ENCODE assay signal across 1 cellular context in the genomic region with DNA sequence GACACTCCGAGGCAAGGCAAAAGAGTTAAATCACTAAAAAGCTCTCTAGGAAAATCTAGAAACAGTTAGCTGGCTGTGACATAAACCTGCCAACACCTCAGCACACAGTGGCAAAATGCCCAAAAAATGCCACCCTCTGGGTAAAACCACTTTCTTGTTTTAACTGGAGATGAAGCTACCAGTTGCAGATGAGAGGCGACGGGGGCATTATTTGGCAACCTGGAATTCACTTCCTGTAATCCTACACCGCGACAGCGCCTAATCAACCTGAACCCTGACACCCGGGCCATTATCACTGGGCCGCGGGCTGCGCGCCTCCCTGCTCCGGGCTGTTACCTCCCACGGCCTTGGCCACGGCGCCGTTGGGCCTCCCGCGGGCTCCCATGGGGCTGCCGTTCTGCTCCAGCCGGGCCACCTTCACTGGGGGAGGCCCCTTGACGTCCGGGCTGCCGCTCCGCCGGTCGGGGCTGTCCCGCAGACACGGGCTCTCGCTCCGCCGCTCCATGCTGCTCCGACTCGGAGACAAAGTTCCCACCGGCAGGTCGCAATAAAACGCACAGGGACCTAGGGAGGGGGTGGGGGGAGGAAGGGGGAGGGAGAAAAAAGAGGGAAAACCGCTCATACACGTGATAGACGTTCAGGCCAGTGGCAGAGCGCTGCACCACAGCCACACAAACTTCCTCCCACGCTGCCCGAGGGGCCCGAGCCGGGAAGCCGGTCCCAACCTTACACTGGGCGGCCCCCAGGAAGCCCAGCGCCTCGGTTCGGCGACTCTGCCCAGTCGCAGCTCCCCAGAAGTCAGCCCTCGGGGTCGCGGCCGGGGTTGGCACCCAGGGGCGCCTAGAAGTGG.
TF ChIP-seq lines count a peak whose summit lies in the region.

No MANE protein-coding gene starts in this region.

TF ChIP-seq in WTC11, 78 proteins besides CTCF, POLR2A, EP300 and RAD21:
- TF ChIP-seq NFE2L1 (CRISPR knock-in tag; IDR thresholded peaks at IDR 0.05) (0 out of 2 replicates have a peak, but pooled peaks have one; percentile 18), ZNF121 (CRISPR knock-in tag; IDR thresholded peaks at IDR 0.05) (0 out of 2 replicates have a peak, but pooled peaks have one; percentile 25), IRF2 (CRISPR knock-in tag; IDR thresholded peaks at IDR 0.05; ENCODE audit: borderline replicate concordance, low read depth) (no peak), ELF4 (CRISPR knock-in tag; IDR thresholded peaks at IDR 0.05; ENCODE audit: low read depth) (no peak), FOXP1 (CRISPR knock-in tag; IDR thresholded peaks at IDR 0.05; ENCODE audit: borderline replicate concordance) (peak; percentile 20; the same call in 1 of the 2 replicates), FOXK1 (CRISPR knock-in tag; IDR thresholded peaks at IDR 0.05) (0 out of 2 replicates have a peak, but pooled peaks have one; percentile 53), GABPB1 (CRISPR knock-in tag; IDR thresholded peaks at IDR 0.05) (peak; percentile 66), SP1 (CRISPR knock-in tag; conservative IDR thresholded peaks at IDR 0.05) (0 out of 2 replicates have a peak, but pooled peaks have one; percentile 52)
- TF ChIP-seq, protein P1, sequence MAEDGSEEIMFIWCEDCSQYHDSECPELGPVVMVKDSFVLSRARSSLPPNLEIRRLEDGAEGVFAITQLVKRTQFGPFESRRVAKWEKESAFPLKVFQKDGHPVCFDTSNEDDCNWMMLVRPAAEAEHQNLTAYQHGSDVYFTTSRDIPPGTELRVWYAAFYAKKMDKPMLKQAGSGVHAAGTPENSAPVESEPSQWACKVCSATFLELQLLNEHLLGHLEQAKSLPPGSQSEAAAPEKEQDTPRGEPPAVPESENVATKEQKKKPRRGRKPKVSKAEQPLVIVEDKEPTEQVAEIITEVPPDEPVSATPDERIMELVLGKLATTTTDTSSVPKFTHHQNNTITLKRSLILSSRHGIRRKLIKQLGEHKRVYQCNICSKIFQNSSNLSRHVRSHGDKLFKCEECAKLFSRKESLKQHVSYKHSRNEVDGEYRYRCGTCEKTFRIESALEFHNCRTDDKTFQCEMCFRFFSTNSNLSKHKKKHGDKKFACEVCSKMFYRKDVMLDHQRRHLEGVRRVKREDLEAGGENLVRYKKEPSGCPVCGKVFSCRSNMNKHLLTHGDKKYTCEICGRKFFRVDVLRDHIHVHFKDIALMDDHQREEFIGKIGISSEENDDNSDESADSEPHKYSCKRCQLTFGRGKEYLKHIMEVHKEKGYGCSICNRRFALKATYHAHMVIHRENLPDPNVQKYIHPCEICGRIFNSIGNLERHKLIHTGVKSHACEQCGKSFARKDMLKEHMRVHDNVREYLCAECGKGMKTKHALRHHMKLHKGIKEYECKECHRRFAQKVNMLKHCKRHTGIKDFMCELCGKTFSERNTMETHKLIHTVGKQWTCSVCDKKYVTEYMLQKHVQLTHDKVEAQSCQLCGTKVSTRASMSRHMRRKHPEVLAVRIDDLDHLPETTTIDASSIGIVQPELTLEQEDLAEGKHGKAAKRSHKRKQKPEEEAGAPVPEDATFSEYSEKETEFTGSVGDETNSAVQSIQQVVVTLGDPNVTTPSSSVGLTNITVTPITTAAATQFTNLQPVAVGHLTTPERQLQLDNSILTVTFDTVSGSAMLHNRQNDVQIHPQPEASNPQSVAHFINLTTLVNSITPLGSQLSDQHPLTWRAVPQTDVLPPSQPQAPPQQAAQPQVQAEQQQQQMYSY (CRISPR knock-in tag; IDR thresholded peaks at IDR 0.05), result no peak
- TF ChIP-seq, protein P2, sequence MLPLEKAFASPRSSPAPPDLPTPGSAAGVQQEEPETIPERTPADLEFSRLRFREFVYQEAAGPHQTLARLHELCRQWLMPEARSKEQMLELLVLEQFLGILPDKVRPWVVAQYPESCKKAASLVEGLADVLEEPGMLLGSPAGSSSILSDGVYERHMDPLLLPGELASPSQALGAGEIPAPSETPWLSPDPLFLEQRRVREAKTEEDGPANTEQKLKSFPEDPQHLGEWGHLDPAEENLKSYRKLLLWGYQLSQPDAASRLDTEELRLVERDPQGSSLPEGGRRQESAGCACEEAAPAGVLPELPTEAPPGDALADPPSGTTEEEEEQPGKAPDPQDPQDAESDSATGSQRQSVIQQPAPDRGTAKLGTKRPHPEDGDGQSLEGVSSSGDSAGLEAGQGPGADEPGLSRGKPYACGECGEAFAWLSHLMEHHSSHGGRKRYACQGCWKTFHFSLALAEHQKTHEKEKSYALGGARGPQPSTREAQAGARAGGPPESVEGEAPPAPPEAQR (CRISPR knock-in tag; IDR thresholded peaks at IDR 0.05), result no peak
- TF ChIP-seq, protein P3, sequence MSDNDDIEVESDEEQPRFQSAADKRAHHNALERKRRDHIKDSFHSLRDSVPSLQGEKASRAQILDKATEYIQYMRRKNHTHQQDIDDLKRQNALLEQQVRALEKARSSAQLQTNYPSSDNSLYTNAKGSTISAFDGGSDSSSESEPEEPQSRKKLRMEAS (CRISPR knock-in tag; IDR thresholded peaks at IDR 0.05), result 0 out of 2 replicates have a peak, but pooled peaks have one; percentile 40
- TF ChIP-seq, protein P4, sequence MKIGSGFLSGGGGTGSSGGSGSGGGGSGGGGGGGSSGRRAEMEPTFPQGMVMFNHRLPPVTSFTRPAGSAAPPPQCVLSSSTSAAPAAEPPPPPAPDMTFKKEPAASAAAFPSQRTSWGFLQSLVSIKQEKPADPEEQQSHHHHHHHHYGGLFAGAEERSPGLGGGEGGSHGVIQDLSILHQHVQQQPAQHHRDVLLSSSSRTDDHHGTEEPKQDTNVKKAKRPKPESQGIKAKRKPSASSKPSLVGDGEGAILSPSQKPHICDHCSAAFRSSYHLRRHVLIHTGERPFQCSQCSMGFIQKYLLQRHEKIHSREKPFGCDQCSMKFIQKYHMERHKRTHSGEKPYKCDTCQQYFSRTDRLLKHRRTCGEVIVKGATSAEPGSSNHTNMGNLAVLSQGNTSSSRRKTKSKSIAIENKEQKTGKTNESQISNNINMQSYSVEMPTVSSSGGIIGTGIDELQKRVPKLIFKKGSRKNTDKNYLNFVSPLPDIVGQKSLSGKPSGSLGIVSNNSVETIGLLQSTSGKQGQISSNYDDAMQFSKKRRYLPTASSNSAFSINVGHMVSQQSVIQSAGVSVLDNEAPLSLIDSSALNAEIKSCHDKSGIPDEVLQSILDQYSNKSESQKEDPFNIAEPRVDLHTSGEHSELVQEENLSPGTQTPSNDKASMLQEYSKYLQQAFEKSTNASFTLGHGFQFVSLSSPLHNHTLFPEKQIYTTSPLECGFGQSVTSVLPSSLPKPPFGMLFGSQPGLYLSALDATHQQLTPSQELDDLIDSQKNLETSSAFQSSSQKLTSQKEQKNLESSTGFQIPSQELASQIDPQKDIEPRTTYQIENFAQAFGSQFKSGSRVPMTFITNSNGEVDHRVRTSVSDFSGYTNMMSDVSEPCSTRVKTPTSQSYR (CRISPR knock-in tag; IDR thresholded peaks at IDR 0.05), result no peak
- TF ChIP-seq, protein P5, sequence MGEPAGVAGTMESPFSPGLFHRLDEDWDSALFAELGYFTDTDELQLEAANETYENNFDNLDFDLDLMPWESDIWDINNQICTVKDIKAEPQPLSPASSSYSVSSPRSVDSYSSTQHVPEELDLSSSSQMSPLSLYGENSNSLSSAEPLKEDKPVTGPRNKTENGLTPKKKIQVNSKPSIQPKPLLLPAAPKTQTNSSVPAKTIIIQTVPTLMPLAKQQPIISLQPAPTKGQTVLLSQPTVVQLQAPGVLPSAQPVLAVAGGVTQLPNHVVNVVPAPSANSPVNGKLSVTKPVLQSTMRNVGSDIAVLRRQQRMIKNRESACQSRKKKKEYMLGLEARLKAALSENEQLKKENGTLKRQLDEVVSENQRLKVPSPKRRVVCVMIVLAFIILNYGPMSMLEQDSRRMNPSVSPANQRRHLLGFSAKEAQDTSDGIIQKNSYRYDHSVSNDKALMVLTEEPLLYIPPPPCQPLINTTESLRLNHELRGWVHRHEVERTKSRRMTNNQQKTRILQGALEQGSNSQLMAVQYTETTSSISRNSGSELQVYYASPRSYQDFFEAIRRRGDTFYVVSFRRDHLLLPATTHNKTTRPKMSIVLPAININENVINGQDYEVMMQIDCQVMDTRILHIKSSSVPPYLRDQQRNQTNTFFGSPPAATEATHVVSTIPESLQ (CRISPR knock-in tag; IDR thresholded peaks at IDR 0.05), result no peak
- TF ChIP-seq, protein P6, sequence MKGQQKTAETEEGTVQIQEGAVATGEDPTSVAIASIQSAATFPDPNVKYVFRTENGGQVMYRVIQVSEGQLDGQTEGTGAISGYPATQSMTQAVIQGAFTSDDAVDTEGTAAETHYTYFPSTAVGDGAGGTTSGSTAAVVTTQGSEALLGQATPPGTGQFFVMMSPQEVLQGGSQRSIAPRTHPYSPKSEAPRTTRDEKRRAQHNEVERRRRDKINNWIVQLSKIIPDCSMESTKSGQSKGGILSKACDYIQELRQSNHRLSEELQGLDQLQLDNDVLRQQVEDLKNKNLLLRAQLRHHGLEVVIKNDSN (CRISPR knock-in tag; IDR thresholded peaks at IDR 0.05), result peak; percentile 25; the same call in 1 of the 2 replicates
- TF ChIP-seq, protein P7, sequence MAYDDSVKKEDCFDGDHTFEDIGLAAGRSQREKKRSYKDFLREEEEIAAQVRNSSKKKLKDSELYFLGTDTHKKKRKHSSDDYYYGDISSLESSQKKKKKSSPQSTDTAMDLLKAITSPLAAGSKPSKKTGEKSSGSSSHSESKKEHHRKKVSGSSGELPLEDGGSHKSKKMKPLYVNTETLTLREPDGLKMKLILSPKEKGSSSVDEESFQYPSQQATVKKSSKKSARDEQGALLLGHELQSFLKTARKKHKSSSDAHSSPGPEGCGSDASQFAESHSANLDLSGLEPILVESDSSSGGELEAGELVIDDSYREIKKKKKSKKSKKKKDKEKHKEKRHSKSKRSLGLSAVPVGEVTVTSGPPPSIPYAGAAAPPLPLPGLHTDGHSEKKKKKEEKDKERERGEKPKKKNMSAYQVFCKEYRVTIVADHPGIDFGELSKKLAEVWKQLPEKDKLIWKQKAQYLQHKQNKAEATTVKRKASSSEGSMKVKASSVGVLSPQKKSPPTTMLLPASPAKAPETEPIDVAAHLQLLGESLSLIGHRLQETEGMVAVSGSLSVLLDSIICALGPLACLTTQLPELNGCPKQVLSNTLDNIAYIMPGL (CRISPR knock-in tag; IDR thresholded peaks at IDR 0.05), result no peak
